Comparison of ENCODE assay signal across 11 cellular contexts in the genomic region with DNA sequence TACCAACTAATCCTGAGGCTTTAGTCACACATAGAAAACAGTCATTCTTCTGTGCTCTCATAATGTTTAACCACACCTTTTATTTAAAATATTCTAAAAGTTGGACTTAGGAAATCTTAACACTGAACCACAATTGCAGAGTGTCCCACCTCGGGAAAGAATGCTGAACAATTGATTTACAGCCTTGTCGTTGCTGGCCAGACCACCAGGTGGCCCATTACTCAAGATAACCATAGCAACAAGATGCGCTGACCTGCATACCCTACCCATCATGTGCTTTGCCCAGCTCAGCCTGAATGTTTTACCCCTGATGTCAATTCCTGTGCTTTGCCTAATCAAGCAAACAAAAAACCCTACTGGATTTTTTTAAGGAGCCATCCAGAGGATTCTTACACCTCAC.
DNase-seq lines count a peak whose midpoint lies in the region; ATAC-seq and TF ChIP-seq lines count a peak whose summit lies in the region.
"Had no signal": no experiment of that assay in that cellular context is flagged by ENCODE, and none has a peak within 500 bp of the region (broad histone marks: within the 10 kb centered on the region; RNA-seq: fewer than 3 reads in every experiment).

No MANE protein-coding gene starts in this region.

- DNase-seq in NCI-H1417 (lab: John Stamatoyannopoulos, UW) (peak in 2 of 3 experiments; percentile 12 to 56), NCI-H1417 treated with DMSO at 0.1 percent for 48 hours (lab: John Stamatoyannopoulos, UW) (no peak), NCI-H2227 (lab: John Stamatoyannopoulos, UW; ENCODE audit: unreplicated experiment) (peak; percentile 11), ecto neural progenitor cell (ENCODE audit: low spot score) (peak; percentile 64), progenitor cell of endocrine pancreas (ENCODE audit: low spot score, unreplicated experiment) (peak; percentile 17), sciatic nerve (ENCODE audit: low spot score) (no peak), NCI-H1694 (lab: John Stamatoyannopoulos, UW) (no peak)
- no peak for DNase-seq in activated CD4-positive, alpha-beta memory T cell treated with anti-CD3 and anti-CD28 coated beads for 36 hours
- DNase-seq: heart right ventricle, small intestine had no signal

- intact Hi-C loops in activated CD4-positive, alpha-beta memory T cell treated with anti-CD3 and anti-CD28 coated beads for 36 hours (cut with micrococcal nuclease): no loop called here
- intact Hi-C loops in sciatic nerve (cut with DNase I): no loop called here

- ATAC-seq in sciatic nerve: no peak
- ATAC-seq: heart right ventricle had no signal

- no peaks in the 10 kb centered on the region for H3K27me3 Mint-ChIP-seq in progenitor cell of endocrine pancreas
- no peaks in the 10 kb centered on the region for H3K27me3 Mint-ChIP-seq in activated CD4-positive, alpha-beta memory T cell treated with anti-CD3 and anti-CD28 coated beads for 36 hours

- TF ChIP-seq CTCF in progenitor cell of endocrine pancreas (IDR thresholded peaks at IDR 0.05; ENCODE audit: unreplicated experiment): peak; percentile 66

- H3K36me3 Mint-ChIP-seq in progenitor cell of endocrine pancreas (ENCODE audit: insufficient read depth): no peaks in the 10 kb centered on the region
- H3K36me3 Mint-ChIP-seq in activated CD4-positive, alpha-beta memory T cell treated with anti-CD3 and anti-CD28 coated beads for 36 hours: no peaks in the 10 kb centered on the region

- H3K27ac Mint-ChIP-seq in progenitor cell of endocrine pancreas: peak overlapping the region; percentile 85
- no peak overlapping the region for H3K27ac Mint-ChIP-seq in activated CD4-positive, alpha-beta memory T cell treated with anti-CD3 and anti-CD28 coated beads for 36 hours
- H3K27ac Mint-ChIP-seq: activated T-helper 2 cell treated with anti-CD3 and anti-CD28 coated beads, Interferon-gamma antibody, Interleukin-2, Interleukin-4, amounts not matched to agents 10 μg/mL and 5 μg/mL and 100 μg/mL, durations not matched to agents 14 hours and 24 hours and 36 hours had no signal

- CTCF ChIA-PET in activated CD4-positive, alpha-beta memory T cell treated with anti-CD3 and anti-CD28 coated beads for 36 hours (lab: Charles Lee): no interaction called here

- POLR2A ChIA-PET in activated CD4-positive, alpha-beta memory T cell treated with anti-CD3 and anti-CD28 coated beads for 36 hours (lab: Charles Lee): no interaction called here

- H3K9me3 Mint-ChIP-seq in progenitor cell of endocrine pancreas (ENCODE audit: low read depth): no peaks in the 10 kb centered on the region
- H3K9me3 Mint-ChIP-seq in activated CD4-positive, alpha-beta memory T cell treated with anti-CD3 and anti-CD28 coated beads for 36 hours: no peaks in the 10 kb centered on the region
- H3K9me3 Mint-ChIP-seq: activated T-helper 2 cell treated with anti-CD3 and anti-CD28 coated beads, Interferon-gamma antibody, Interleukin-2, Interleukin-4, amounts not matched to agents 10 μg/mL and 5 μg/mL and 100 μg/mL, durations not matched to agents 14 hours and 24 hours and 36 hours had no signal

- no peak overlapping the region for H3K4me3 Mint-ChIP-seq in progenitor cell of endocrine pancreas (ENCODE audit: low read depth)
- H3K4me3 Mint-ChIP-seq in activated CD4-positive, alpha-beta memory T cell treated with anti-CD3 and anti-CD28 coated beads for 36 hours: no peak overlapping the region

- H3K4me1 Mint-ChIP-seq in progenitor cell of endocrine pancreas (ENCODE audit: low read depth): peaks cover 18% of the 10 kb centered on the region
- peaks cover 4% of the 10 kb centered on the region for H3K4me1 Mint-ChIP-seq in activated CD4-positive, alpha-beta memory T cell treated with anti-CD3 and anti-CD28 coated beads for 36 hours (ENCODE audit: low read depth)

Comparison
In these comparisons a context has a peak if more than half of its experiments do, and no peak if none do; other contexts are left out.
1. DNase-seq: peak in NCI-H1417 (2 of 3), NCI-H2227 (single experiment), ecto neural progenitor cell (single experiment) and progenitor cell of endocrine pancreas (single experiment); none in NCI-H1417 treated with DMSO at 0.1 percent for 48 hours (single experiment), activated CD4-positive, alpha-beta memory T cell treated with anti-CD3 and anti-CD28 coated beads for 36 hours (single experiment), sciatic nerve (single experiment) and NCI-H1694 (single experiment).